In the genomic region with DNA sequence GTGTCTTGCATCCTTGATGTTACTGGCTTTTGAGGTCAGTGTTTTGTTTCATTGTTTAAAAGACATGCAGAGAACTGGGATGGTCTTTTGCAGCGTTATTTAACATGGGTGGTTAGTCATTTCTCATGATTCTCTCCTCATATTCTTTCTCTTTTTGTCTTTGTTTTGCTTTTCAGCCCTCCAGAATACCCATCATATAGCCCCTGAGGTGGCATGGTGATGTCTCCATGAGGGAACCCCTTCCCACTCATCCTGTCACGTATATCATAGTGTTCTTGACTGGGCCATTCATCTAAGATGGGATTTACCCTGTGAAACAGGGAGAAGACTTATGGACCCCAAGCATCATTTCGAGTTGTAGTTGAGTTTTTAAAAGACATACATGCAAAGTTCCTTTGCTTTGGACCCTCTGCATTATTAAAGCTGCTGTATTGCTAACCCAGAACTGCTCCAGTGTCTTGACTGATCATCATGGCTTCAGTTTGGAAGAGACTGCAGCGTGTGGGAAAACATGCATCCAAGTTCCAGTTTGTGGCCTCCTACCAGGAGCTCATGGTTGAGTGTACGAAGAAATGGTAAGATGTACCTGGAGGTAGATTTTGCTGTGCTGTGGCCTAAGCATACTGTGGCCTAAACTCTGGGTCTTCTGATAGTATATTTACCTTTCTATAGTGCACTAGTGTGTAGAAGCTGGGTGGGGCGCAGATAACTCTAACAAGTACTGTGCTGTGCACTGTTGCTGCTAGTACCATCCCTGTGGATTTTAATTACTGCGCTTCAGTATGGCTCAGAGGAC, we compare ENCODE assay signal across 8 cellular contexts. TPM values are rescaled to one million over a fixed set of nuclear protein-coding genes. Genes with fewer than 3 reads are reported as not detected.
DNase-seq lines count a peak whose midpoint lies in the region; ATAC-seq and TF ChIP-seq lines count a peak whose summit lies in the region.

No MANE protein-coding gene starts in this region.

- no peak overlapping the region for H2AFZ ChIP-seq in MM.1S (ENCODE audit: low read length)

- H3K27me3 Mint-ChIP-seq in CD4-positive, alpha-beta memory T cell, result no peaks in the 10 kb centered on the region
- peaks cover 4% of the 10 kb centered on the region for H3K27me3 Mint-ChIP-seq in nephron progenitor cell (ENCODE audit: low read depth, poor library complexity)

- no peak overlapping the region for H3K27ac ChIP-seq in CD4-positive, alpha-beta memory T cell (ENCODE audit: low read depth, low read length)
- H3K27ac ChIP-seq in MM.1S (ENCODE audit: low read length), result no peak overlapping the region

- H3K36me3 ChIP-seq in CD4-positive, alpha-beta memory T cell (ENCODE audit: insufficient read depth, low read length), result no peaks in the 10 kb centered on the region
- H3K36me3 ChIP-seq in MM.1S (replicated peaks; ENCODE audit: insufficient read depth, low read length), result no peaks in the 10 kb centered on the region

- no peaks in the 10 kb centered on the region for H3K9me2 ChIP-seq in MM.1S (replicated peaks; ENCODE audit: insufficient read depth, low read length)

- H3K4me2 ChIP-seq in MM.1S (ENCODE audit: low read depth, low read length), result peak overlapping the region; percentile 76

- H4K20me1 ChIP-seq in MM.1S (ENCODE audit: insufficient read depth, low read length), result no peaks in the 10 kb centered on the region

- ATAC-seq in HG02759 (IDR thresholded peaks at IDR 0.05; ENCODE audit: unreplicated experiment), result no peak
- no peak for ATAC-seq in sciatic nerve

- peaks cover 21% of the 10 kb centered on the region for H3K79me2 ChIP-seq in MM.1S (ENCODE audit: low read length)

- H3K27me3 ChIP-seq in CD4-positive, alpha-beta memory T cell (ENCODE audit: insufficient read depth, low read length), result no peaks in the 10 kb centered on the region
- H3K27me3 ChIP-seq in MM.1S (replicated peaks; ENCODE audit: insufficient read depth, low read length), result no peaks in the 10 kb centered on the region

- peak overlapping the region; percentile 51 to 91 (median 84) for H3K27ac Mint-ChIP-seq in CD4-positive, alpha-beta memory T cell
- peak overlapping the region; percentile 29 for H3K27ac Mint-ChIP-seq in nephron progenitor cell

- H3F3A ChIP-seq in MM.1S (ENCODE audit: insufficient read depth, low read length), result peaks cover 6% of the 10 kb centered on the region; the same call in 1 of the 2 replicates

- H3K4me3 Mint-ChIP-seq in CD4-positive, alpha-beta memory T cell, result peak overlapping the region; percentile 86 to 96 (median 94)
- H3K4me3 Mint-ChIP-seq in nephron progenitor cell, result peak overlapping the region; percentile 87

- POLR2A ChIA-PET in CD4-positive, alpha-beta memory T cell (lab: Charles Lee; ENCODE audit: partially characterized antibody), result no interaction called here

- intact Hi-C loops in CD4-positive, alpha-beta memory T cell (cut with micrococcal nuclease), result loop anchor here (5.0 to 10.0 kb wide), 3 partner anchors 400 to 1012 kb away; a partner anchor contains a TSS
- intact Hi-C loops in sciatic nerve (cut with DNase I), result loop anchor here (10.0 kb wide), 1 partner anchor 242 kb away; no protein-coding TSS in a partner anchor

- peaks cover 7 to 12% of the 10 kb centered on the region in 2 donors for H3K36me3 Mint-ChIP-seq in CD4-positive, alpha-beta memory T cell
- peaks cover 11% of the 10 kb centered on the region for H3K36me3 Mint-ChIP-seq in nephron progenitor cell (ENCODE audit: low read depth)

- no peak overlapping the region for H3K9ac ChIP-seq in MM.1S (ENCODE audit: low read length)

- H3K4me3 ChIP-seq in CD4-positive, alpha-beta memory T cell (ENCODE audit: low read length in 2 of 2), result peak overlapping the region; percentile 38 to 80
- peak overlapping the region; percentile 84 for H3K4me3 ChIP-seq in MM.1S (ENCODE audit: low read length)
- H3K4me3 ChIP-seq in choroid plexus epithelial cell (ENCODE audit: low read depth, low read length), result peak overlapping the region; percentile 83

- CTCF ChIA-PET in CD4-positive, alpha-beta memory T cell (lab: Charles Lee; ENCODE audit: partially characterized antibody), result no interaction called here

- no peak for DNase-seq in CD4-positive, alpha-beta memory T cell
- DNase-seq in MM.1S (no peak), choroid plexus epithelial cell (ENCODE audit: low read depth) (no peak), nephron progenitor cell (no peak), sciatic nerve (ENCODE audit: low spot score) (no peak), SIG-M5 (lab: John Stamatoyannopoulos, UW) (no peak), SKM-1 treated with dmso at 0.1 percent for 144 hours (lab: John Stamatoyannopoulos, UW; ENCODE audit: unreplicated experiment) (no peak)

- no peak for TF ChIP-seq CTCF in MM.1S (IDR thresholded peaks at IDR 0.05; ENCODE audit: low read length)
- TF ChIP-seq CTCF in choroid plexus epithelial cell (conservative IDR thresholded peaks at IDR 0.05; ENCODE audit: low read depth, low read length), result no peak
- no peak for TF ChIP-seq CTCF in nephron progenitor cell (IDR thresholded peaks at IDR 0.05)

- peaks cover 43% of the 10 kb centered on the region for H3K4me1 ChIP-seq in CD4-positive, alpha-beta memory T cell (ENCODE audit: insufficient read depth, low read length)
- peaks cover 22% of the 10 kb centered on the region for H3K4me1 ChIP-seq in MM.1S (ENCODE audit: low read length)

- peaks cover 0 to 2% (median 0%) of the 10 kb centered on the region in 8 donors for H3K9me3 Mint-ChIP-seq in CD4-positive, alpha-beta memory T cell
- H3K9me3 Mint-ChIP-seq in nephron progenitor cell, result peaks cover 8% of the 10 kb centered on the region

- H3K9me3 ChIP-seq in CD4-positive, alpha-beta memory T cell (ENCODE audit: control insufficient read depth in 1 of 2, low read length in 2 of 2), result no peaks in the 10 kb centered on the region
- no peaks in the 10 kb centered on the region for H3K9me3 ChIP-seq in MM.1S (replicated peaks; ENCODE audit: insufficient read depth, low read length)

- H3K4me1 Mint-ChIP-seq in CD4-positive, alpha-beta memory T cell, result peaks cover 28 to 39% (median 31%) of the 10 kb centered on the region in 4 donors
- peaks cover 32% of the 10 kb centered on the region for H3K4me1 Mint-ChIP-seq in nephron progenitor cell

RNA-seq across cellular contexts. Expression of a gene that starts 1.4 kb away (rescaled TPM):
- total RNA-seq in CD4-positive, alpha-beta memory T cell, result 10 to 100 TPM; 26.8 to 31.9 TPM
- 10 to 100 TPM in 1 of 2 donors, 1 to 10 TPM in 1; 9.2 to 15.2 TPM for polyA plus RNA-seq in CD4-positive, alpha-beta memory T cell
- 310 TPM for total RNA-seq in sciatic nerve
